Comparison of ENCODE assay signal across 10 cellular contexts in the genomic region with DNA sequence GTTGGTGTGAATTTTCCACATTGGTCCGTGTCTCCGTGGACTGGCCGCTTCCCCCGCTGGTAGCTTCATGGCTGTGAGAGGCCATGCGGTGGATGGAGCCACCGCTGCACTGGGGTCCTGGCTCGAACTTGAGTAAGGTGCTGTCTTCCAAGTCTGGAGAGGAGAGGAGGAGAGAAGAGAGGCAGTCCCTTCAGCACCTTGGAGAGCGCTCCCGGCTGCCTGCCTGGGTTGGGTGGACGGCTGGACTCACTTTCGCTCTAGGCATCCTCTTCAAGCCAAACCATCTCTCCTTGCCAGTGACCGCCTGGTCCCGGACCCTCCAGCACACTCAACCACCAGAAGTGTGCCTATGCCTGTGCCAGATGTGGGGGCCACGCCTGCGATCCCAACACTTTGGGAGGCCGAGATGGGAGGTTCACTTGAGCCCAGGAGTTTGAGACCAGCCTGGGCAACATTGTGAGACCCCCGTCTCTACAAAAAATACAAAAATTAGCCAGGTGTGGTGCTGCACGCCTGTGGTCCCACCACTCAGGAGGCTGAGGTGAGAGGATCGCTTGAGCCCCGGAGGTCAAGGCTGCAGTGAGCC. TPM values are rescaled to one million over a fixed set of nuclear protein-coding genes. Genes with fewer than 3 reads are reported as not detected.
DNase-seq lines count a peak whose midpoint lies in the region; ATAC-seq and TF ChIP-seq lines count a peak whose summit lies in the region.
"Had no signal": no experiment of that assay in that cellular context is flagged by ENCODE, and none has a peak within 500 bp of the region (broad histone marks: within the 10 kb centered on the region; RNA-seq: fewer than 3 reads in every experiment).

No MANE protein-coding gene starts in this region.

- H3K4me1 Mint-ChIP-seq in type B pancreatic cell (ENCODE audit: unreplicated experiment) = peaks cover 12% of the 10 kb centered on the region

- no peaks in the 10 kb centered on the region for H3K9me3 Mint-ChIP-seq in type B pancreatic cell

- H3K4me1 ChIP-seq in body of pancreas (no peaks in the 10 kb centered on the region), left lung (no peaks in the 10 kb centered on the region)

- no peaks in the 10 kb centered on the region for H3K36me3 Mint-ChIP-seq in type B pancreatic cell

- DNase-seq in GM19240 (ENCODE audit: insufficient read length, low spot score) = peak; percentile 55
- peak; percentile 65 for DNase-seq in RKO (ENCODE audit: low spot score)
- peak; percentile 35 to 62 (median 55) for DNase-seq in body of pancreas
- DNase-seq in left lung = peak in 1 of 2 donors; percentile 58
- DNase-seq in type B pancreatic cell (ENCODE audit: extremely low spot score, unreplicated experiment) = peak; percentile 84
- DNase-seq in mesenteric fat pad (ENCODE audit: low spot score) = no peak
- no peak for DNase-seq in NCI-H1694 (lab: John Stamatoyannopoulos, UW)

- intact Hi-C loops in body of pancreas (cut with DNase I) = no loop called here
- intact Hi-C loops in left lung (cut with DNase I) = no loop called here

- H3K9me3 ChIP-seq in body of pancreas = no peaks in the 10 kb centered on the region
- no peaks in the 10 kb centered on the region for H3K9me3 ChIP-seq in left lung
- H3K9me3 ChIP-seq: thoracic aorta had no signal

- 28 to 30% methylated on average over 11 to 20 of the region's 20 CpGs for WGBS in body of pancreas, 2 donors

- H3K4me3 ChIP-seq in body of pancreas (no peak overlapping the region), left lung (no peak overlapping the region)
- H3K4me3 ChIP-seq: thoracic aorta had no signal

- H3K27ac ChIP-seq in body of pancreas (no peak overlapping the region), left lung (no peak overlapping the region)
- H3K27ac ChIP-seq: epithelial cell of prostate, thoracic aorta had no signal

- no peak for TF ChIP-seq POLR2A in body of pancreas (IDR thresholded peaks at IDR 0.05)

- H3K4me3 Mint-ChIP-seq in type B pancreatic cell = peak overlapping the region; percentile 28

- H3K27me3 Mint-ChIP-seq in type B pancreatic cell = peaks cover 45% of the 10 kb centered on the region

- ATAC-seq in body of pancreas (no peak), left lung (peak; percentile 79), HG02981 (IDR thresholded peaks at IDR 0.05; ENCODE audit: unreplicated experiment) (no peak)

- TF ChIP-seq CTCF in body of pancreas (IDR thresholded peaks at IDR 0.05) (no peak), left lung (IDR thresholded peaks at IDR 0.05) (no peak), type B pancreatic cell (conservative IDR thresholded peaks at IDR 0.05) (no peak)

- H3K27ac Mint-ChIP-seq in type B pancreatic cell = no peak overlapping the region

- H3K27me3 ChIP-seq in body of pancreas (peaks cover 0 to 2% of the 10 kb centered on the region in 2 donors), left lung (peaks cover 16 to 68% of the 10 kb centered on the region in 2 donors)

- H3K36me3 ChIP-seq in body of pancreas (replicated peaks in 1 of 2; ENCODE audit: insufficient read depth in 1 of 2, low read depth in 2 of 2) (no peaks in the 10 kb centered on the region), left lung (no peaks in the 10 kb centered on the region)
- H3K36me3 ChIP-seq: thoracic aorta had no signal

RNA-seq across cellular contexts. Expression of a gene that starts 6.2 kb away (rescaled TPM):
- not detected for total RNA-seq in body of pancreas
- under 1 TPM in 1 of 2 donors, not detected in 1; 0.06 TPM for total RNA-seq in left lung
- 7.2 and 27.5 TPM in 2 replicates for total RNA-seq in type B pancreatic cell (ENCODE audit: low replicate concordance)
- total RNA-seq in mesenteric fat pad = 0.16 TPM
- total RNA-seq: thoracic aorta had no signal

Comparison
In these comparisons a context has a peak if more than half of its experiments do, and no peak if none do; other contexts are left out.
1. DNase-seq: peak in GM19240 (single experiment), RKO (single experiment), body of pancreas (4 of 4) and type B pancreatic cell (single experiment); none in mesenteric fat pad (single experiment) and NCI-H1694 (single experiment).